In genomic region chr14:21086908-21087293, GRCh38 we compare ENCODE assay signal across 14 cellular contexts. TPM values are rescaled to one million over a fixed set of nuclear protein-coding genes. Genes with fewer than 3 reads are reported as not detected.
A peak's percentile ranks its signal among the peaks of the same experiment; 100 is the strongest.
DNase-seq lines count a peak whose midpoint lies in the region; ATAC-seq and TF ChIP-seq lines count a peak whose summit lies in the region.
"Had no signal": no experiment of that assay in that cellular context is flagged by ENCODE, and none has a peak within 500 bp of the region (broad histone marks: within the 10 kb centered on the region; RNA-seq: fewer than 3 reads in every experiment).

No MANE protein-coding gene starts in this region.

- no peaks in the 10 kb centered on the region for H3K9me3 Mint-ChIP-seq in stimulated activated naive CD8-positive, alpha-beta T cell treated with anti-CD3 and anti-CD28 coated beads, Interleukin-15, Interleukin-2, amounts not matched to agents 100 ng/mL and 50 ng/mL, for 24 hours
- H3K9me3 Mint-ChIP-seq in stimulated activated naive CD8-positive, alpha-beta T cell treated with anti-CD3 and anti-CD28 coated beads, Interleukin-15, amount 100 ng/mL, for 72 hours: no peaks in the 10 kb centered on the region
- no peaks in the 10 kb centered on the region for H3K9me3 Mint-ChIP-seq in nephron

- DNase-seq in stimulated activated naive CD8-positive, alpha-beta T cell treated with anti-CD3 and anti-CD28 coated beads, Interleukin-15, amount 100 ng/mL, for 72 hours: no peak
- DNase-seq in aorta (no peak), DMS153 (lab: John Stamatoyannopoulos, UW) (no peak), amygdala (lab: John Stamatoyannopoulos, UW) (no peak), NCI-H1436 treated with DMSO at 0.1 percent for 48 hours (lab: John Stamatoyannopoulos, UW) (no peak)
- DNase-seq: NCI-H345; stimulated activated CD4-positive, alpha-beta T cell treated with anti-CD3 and anti-CD28 coated beads, Interleukin-12 subunit alpha, Interleukin-12 subunit beta, amount 100 ng/mL, for 4 hours had no signal

- peaks cover 25% of the 10 kb centered on the region for H3K4me1 Mint-ChIP-seq in stimulated activated naive CD8-positive, alpha-beta T cell treated with anti-CD3 and anti-CD28 coated beads, Interleukin-15, Interleukin-2, amounts not matched to agents 100 ng/mL and 50 ng/mL, for 24 hours (ENCODE audit: low read depth)
- peaks cover 18% of the 10 kb centered on the region for H3K4me1 Mint-ChIP-seq in stimulated activated naive CD8-positive, alpha-beta T cell treated with anti-CD3 and anti-CD28 coated beads, Interleukin-15, amount 100 ng/mL, for 72 hours
- peaks cover 10% of the 10 kb centered on the region for H3K4me1 Mint-ChIP-seq in nephron

- H3K4me1 ChIP-seq in ectodermal cell (ENCODE audit: control insufficient read depth, insufficient read depth, low read length): peaks cover 11% of the 10 kb centered on the region
- H3K4me1 ChIP-seq in aorta (ENCODE audit: control insufficient read depth in 1 of 2, insufficient read depth in 2 of 2, low read length in 2 of 2): no peaks in the 10 kb centered on the region

- no peak for TF ChIP-seq CTCF in nephron (IDR thresholded peaks at IDR 0.05; ENCODE audit: unreplicated experiment in 3 of 3)

- peak overlapping the region; percentile 41 for H3K27ac ChIP-seq in ectodermal cell (ENCODE audit: insufficient read depth, low read depth, low read length, poor library complexity, severe bottlenecking)
- no peak overlapping the region for H3K27ac ChIP-seq in aorta (ENCODE audit: low read depth in 1 of 2, low read length in 2 of 2)

- H3K27me3 Mint-ChIP-seq in stimulated activated naive CD8-positive, alpha-beta T cell treated with anti-CD3 and anti-CD28 coated beads, Interleukin-15, Interleukin-2, amounts not matched to agents 100 ng/mL and 50 ng/mL, for 24 hours: no peaks in the 10 kb centered on the region
- no peaks in the 10 kb centered on the region for H3K27me3 Mint-ChIP-seq in stimulated activated naive CD8-positive, alpha-beta T cell treated with anti-CD3 and anti-CD28 coated beads, Interleukin-15, amount 100 ng/mL, for 72 hours
- H3K27me3 Mint-ChIP-seq in nephron (ENCODE audit: low read depth): no peaks in the 10 kb centered on the region

- H3K27me3 ChIP-seq in ectodermal cell (ENCODE audit: control insufficient read depth, insufficient read depth, low read length, poor library complexity, severe bottlenecking) (no peaks in the 10 kb centered on the region), aorta (ENCODE audit: control insufficient read depth in 1 of 2, insufficient read depth in 2 of 2, low read length in 1 of 2) (no peaks in the 10 kb centered on the region)

- intact Hi-C loops in aorta (cut with DNase I): no loop called here

- no peaks in the 10 kb centered on the region for H3K9me3 ChIP-seq in ectodermal cell (ENCODE audit: control insufficient read depth, low read length)
- no peaks in the 10 kb centered on the region for H3K9me3 ChIP-seq in aorta (ENCODE audit: control insufficient read depth, low read length)

- H3K27ac Mint-ChIP-seq in stimulated activated naive CD8-positive, alpha-beta T cell treated with anti-CD3 and anti-CD28 coated beads, Interleukin-15, Interleukin-2, amounts not matched to agents 100 ng/mL and 50 ng/mL, for 24 hours: peak overlapping the region; percentile 7
- peak overlapping the region in 1 of 2 donors; percentile 91 for H3K27ac Mint-ChIP-seq in stimulated activated naive CD8-positive, alpha-beta T cell treated with anti-CD3 and anti-CD28 coated beads, Interleukin-15, amount 100 ng/mL, for 72 hours
- H3K27ac Mint-ChIP-seq in nephron: peak overlapping the region; percentile 5 to 48 (median 9)

- H3K4me3 ChIP-seq in ectodermal cell (ENCODE audit: insufficient read depth, low read depth, low read length): no peak overlapping the region
- no peak overlapping the region for H3K4me3 ChIP-seq in aorta (ENCODE audit: low read length in 2 of 2)

- peaks cover 4% of the 10 kb centered on the region for H3K36me3 Mint-ChIP-seq in stimulated activated naive CD8-positive, alpha-beta T cell treated with anti-CD3 and anti-CD28 coated beads, Interleukin-15, Interleukin-2, amounts not matched to agents 100 ng/mL and 50 ng/mL, for 24 hours (ENCODE audit: low read depth)
- H3K36me3 Mint-ChIP-seq in nephron (ENCODE audit: low read depth): peaks cover 78% of the 10 kb centered on the region

- no peak for ATAC-seq in stimulated activated naive CD8-positive, alpha-beta T cell treated with anti-CD3 and anti-CD28 coated beads, Interleukin-15, amount 100 ng/mL, for 72 hours
- peak; percentile 6 for ATAC-seq in aorta (ENCODE audit: low FRiP score)

- H3K4me3 Mint-ChIP-seq in stimulated activated naive CD8-positive, alpha-beta T cell treated with anti-CD3 and anti-CD28 coated beads, Interleukin-15, Interleukin-2, amounts not matched to agents 100 ng/mL and 50 ng/mL, for 24 hours: no peak overlapping the region
- H3K4me3 Mint-ChIP-seq in stimulated activated naive CD8-positive, alpha-beta T cell treated with anti-CD3 and anti-CD28 coated beads, Interleukin-15, amount 100 ng/mL, for 72 hours: no peak overlapping the region
- no peak overlapping the region for H3K4me3 Mint-ChIP-seq in nephron

- WGBS in ectodermal cell, 2 experiments: 93 to 96% methylated on average over 4 of the region's 4 CpGs
- WGBS in aorta, 2 donors: 78 to 80% methylated on average over 4 of the region's 4 CpGs

- H3K36me3 ChIP-seq in ectodermal cell (ENCODE audit: control insufficient read depth, insufficient read depth, low read length) (peaks cover 42% of the 10 kb centered on the region), aorta (ENCODE audit: control insufficient read depth in 1 of 2, insufficient read depth in 2 of 2, low read length in 1 of 2) (peaks cover 0 to 13% of the 10 kb centered on the region in 2 donors)

RNA-seq across cellular contexts. Expression of gene ZNF219, which starts 11.6 kb away (rescaled TPM):
- polyA plus RNA-seq in ectodermal cell (2013, experiment 1 of 4): 132 TPM
- 131 TPM for polyA plus RNA-seq in ectodermal cell (2013, experiment 2 of 4)
- polyA plus RNA-seq in ectodermal cell (2013, experiment 3 of 4): 126 TPM
- polyA plus RNA-seq in ectodermal cell (2013, experiment 4 of 4): 141 TPM
- total RNA-seq in aorta: 10 to 100 TPM; 33.0 to 41.3 TPM
- polyA plus RNA-seq in aorta: 10 to 100 TPM; 24.5 to 39.4 TPM

RNA-seq across cellular contexts. Expression of gene TMEM253, which starts 14.0 kb away (rescaled TPM):
- polyA plus RNA-seq in ectodermal cell (2013, experiment 1 of 4): 1.3 TPM
- 2.3 TPM for polyA plus RNA-seq in ectodermal cell (2013, experiment 2 of 4)
- 1.7 TPM for polyA plus RNA-seq in ectodermal cell (2013, experiment 3 of 4)
- polyA plus RNA-seq in ectodermal cell (2013, experiment 4 of 4): 2.3 TPM
- not detected for total RNA-seq in aorta
- 1 to 10 TPM in 1 of 2 donors, under 1 TPM in 1; 0.64 to 6.4 TPM for polyA plus RNA-seq in aorta
- total RNA-seq: G401 had no signal

RNA-seq across cellular contexts. Expression of gene ARHGEF40, which starts 16.8 kb away (rescaled TPM):
- polyA plus RNA-seq in ectodermal cell (2013, experiment 1 of 4): 44.4 TPM
- polyA plus RNA-seq in ectodermal cell (2013, experiment 2 of 4): 53.2 TPM
- 38.2 TPM for polyA plus RNA-seq in ectodermal cell (2013, experiment 3 of 4)
- polyA plus RNA-seq in ectodermal cell (2013, experiment 4 of 4): 46.4 TPM
- total RNA-seq in aorta: 10 to 100 TPM; 40.5 to 68.3 TPM
- polyA plus RNA-seq in aorta: 10 to 100 TPM in 1 of 2 donors, 1 to 10 TPM in 1; 5.4 to 24.3 TPM

RNA-seq across cellular contexts. Expression of gene RNASE8, which starts 29.3 kb away (rescaled TPM):
- polyA plus RNA-seq in ectodermal cell (2013, experiment 1 of 4): not detected
- not detected for polyA plus RNA-seq in ectodermal cell (2013, experiment 2 of 4)
- polyA plus RNA-seq in ectodermal cell (2013, experiment 3 of 4): not detected
- not detected for polyA plus RNA-seq in ectodermal cell (2013, experiment 4 of 4)
- total RNA-seq in aorta: not detected
- polyA plus RNA-seq in aorta: under 1 TPM in 1 of 2 donors, not detected in 1; 1.00 TPM
- total RNA-seq: G401, mucosa of gallbladder had no signal
- polyA plus RNA-seq: BJ, esophagus had no signal

RNA-seq across cellular contexts. Expression of gene RNASE7, which starts 44.7 kb away (rescaled TPM):
- not detected for polyA plus RNA-seq in ectodermal cell (2013, experiment 1 of 4)
- not detected for polyA plus RNA-seq in ectodermal cell (2013, experiment 2 of 4)
- polyA plus RNA-seq in ectodermal cell (2013, experiment 3 of 4): not detected
- not detected for polyA plus RNA-seq in ectodermal cell (2013, experiment 4 of 4)
- not detected for total RNA-seq in aorta
- polyA plus RNA-seq in aorta: not detected
- total RNA-seq: G401 had no signal
- polyA plus RNA-seq: BJ had no signal
